Comparison of ENCODE assay signal across 16 cellular contexts in the genomic region with DNA sequence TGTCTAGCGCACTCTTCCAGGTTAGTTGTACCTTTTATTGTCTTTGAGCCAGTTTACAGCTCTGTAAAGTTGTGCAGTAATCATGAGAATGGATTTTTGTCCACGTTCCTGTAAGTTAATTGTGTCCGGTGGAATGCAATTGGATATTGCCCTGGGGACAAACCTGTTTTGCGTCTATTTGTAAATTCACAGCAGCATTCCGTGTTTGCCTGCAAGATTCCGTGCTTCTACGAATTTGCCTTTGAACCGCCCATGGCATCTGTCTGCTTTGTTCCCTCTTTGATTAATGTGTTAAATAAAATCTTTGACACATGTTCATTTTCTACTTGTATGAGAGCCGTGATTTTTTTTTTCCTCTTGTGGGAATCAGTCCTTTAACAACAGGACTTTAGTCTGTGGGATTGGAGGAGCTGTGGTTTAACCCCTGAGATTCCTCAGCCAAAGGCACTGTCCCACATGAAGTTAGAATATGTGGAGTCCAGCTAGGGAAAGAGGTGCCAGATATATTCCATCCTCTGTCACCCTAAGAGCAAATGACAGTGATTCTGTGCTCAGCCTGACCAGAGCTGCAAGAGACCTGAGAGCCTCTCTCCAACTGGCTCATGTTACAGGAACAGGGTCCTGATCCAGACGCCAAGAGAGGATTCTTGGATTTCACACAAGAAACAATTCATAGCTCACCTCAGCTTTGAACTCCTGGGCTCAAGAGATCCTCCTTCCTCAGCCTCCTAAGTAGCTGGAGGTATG.
DNase-seq lines count a peak whose midpoint lies in the region; ATAC-seq and TF ChIP-seq lines count a peak whose summit lies in the region.
"Had no signal": no experiment of that assay in that cellular context is flagged by ENCODE, and none has a peak within 500 bp of the region (broad histone marks: within the 10 kb centered on the region; RNA-seq: fewer than 3 reads in every experiment).

No MANE protein-coding gene starts in this region.

- peaks cover 20% of the 10 kb centered on the region for H3K4me1 Mint-ChIP-seq in neural progenitor cell
- H3K4me1 Mint-ChIP-seq: CD4-positive, alpha-beta memory T cell had no signal

- no peak overlapping the region for H3K27ac ChIP-seq in neural progenitor cell
- H3K27ac ChIP-seq: epithelial cell of prostate had no signal

- H3K4me3 Mint-ChIP-seq in neural progenitor cell = no peak overlapping the region
- H3K4me3 Mint-ChIP-seq: CD4-positive, alpha-beta memory T cell had no signal

- H4K20me1 ChIP-seq in neural progenitor cell (ENCODE audit: low read depth) = peaks cover 7% of the 10 kb centered on the region

- DNase-seq in COLO829 (ENCODE audit: low spot score) (peak; percentile 26), HT-29 (ENCODE audit: low spot score) (peak; percentile 22), SW480 (ENCODE audit: low spot score) (peak; percentile 60), left kidney (ENCODE audit: low read depth, low spot score) (peak; percentile 88), neural progenitor cell (ENCODE audit: low spot score) (no peak), Right ventricle myocardium superior (no peak), left ventricle myocardium superior (no peak)
- DNase-seq: amygdala; CD4-positive, alpha-beta memory T cell; mammary epithelial cell; NCI-H524 treated with DMSO at 0.1 percent for 48 hours; stimulated activated CD4-positive, alpha-beta T cell treated with anti-CD3 and anti-CD28 coated beads, Interleukin-2, amount 100 ng/mL, for 24 hours; SW 1271 had no signal

- no peaks in the 10 kb centered on the region for H3K36me3 Mint-ChIP-seq in neural progenitor cell
- H3K36me3 Mint-ChIP-seq: CD4-positive, alpha-beta memory T cell had no signal

- no peaks in the 10 kb centered on the region for H3K27me3 ChIP-seq in neural progenitor cell

- no peaks in the 10 kb centered on the region for H3K9me3 ChIP-seq in neural progenitor cell (ENCODE audit: low read depth)

- TF ChIP-seq CTCF in neural progenitor cell (IDR thresholded peaks at IDR 0.05) = no peak

- H3K4me1 ChIP-seq in neural progenitor cell = peaks cover 21% of the 10 kb centered on the region

- H3K27ac Mint-ChIP-seq in neural progenitor cell = no peak overlapping the region
- H3K27ac Mint-ChIP-seq: CD4-positive, alpha-beta memory T cell had no signal

- intact Hi-C loops in Right ventricle myocardium superior (cut with DNase I) (no loop called here), left ventricle myocardium superior (cut with micrococcal nuclease) (no loop called here)

- H2AFZ ChIP-seq in neural progenitor cell (replicated peaks) = no peak overlapping the region

- ATAC-seq in GM21360 (IDR thresholded peaks at IDR 0.05; ENCODE audit: unreplicated experiment) (no peak), Right ventricle myocardium superior (ENCODE audit: poor library complexity) (no peak), left ventricle myocardium superior (no peak)
- ATAC-seq: sciatic nerve had no signal

- no peak overlapping the region for H3K4me2 ChIP-seq in neural progenitor cell

- H3K9ac ChIP-seq in neural progenitor cell = no peak overlapping the region

- no peak overlapping the region for H3K4me3 ChIP-seq in neural progenitor cell

- H3K79me2 ChIP-seq in neural progenitor cell (ENCODE audit: low read depth) = no peaks in the 10 kb centered on the region

- peaks cover 25% of the 10 kb centered on the region for H3F3A ChIP-seq in neural progenitor cell (ENCODE audit: low read depth)

- no peaks in the 10 kb centered on the region for H3K9me3 Mint-ChIP-seq in neural progenitor cell
- H3K9me3 Mint-ChIP-seq: CD4-positive, alpha-beta memory T cell had no signal

- H3K36me3 ChIP-seq in neural progenitor cell = no peaks in the 10 kb centered on the region

- no peaks in the 10 kb centered on the region for H3K27me3 Mint-ChIP-seq in neural progenitor cell (ENCODE audit: insufficient read depth, low read depth)

Comparison
In these comparisons a context has a peak if more than half of its experiments do, and no peak if none do; other contexts are left out.
1. DNase-seq: peak in COLO829 (single experiment), HT-29 (single experiment), SW480 (single experiment) and left kidney (single experiment); none in neural progenitor cell (single experiment), Right ventricle myocardium superior (single experiment) and left ventricle myocardium superior (single experiment).